In genomic region chr10:7121154-7121797, GRCh38 we compare ENCODE assay signal across 8 cellular contexts.
DNase-seq lines count a peak whose midpoint lies in the region; ATAC-seq lines count a peak whose summit lies in the region.

No MANE protein-coding gene starts in this region.

- WGBS in iPS DF 6.9 (ENCODE audit: insufficient coverage, insufficient read length), result no CpG with 5 or more reads among the region's 10 CpGs

- no peaks in the 10 kb centered on the region for H3K36me3 ChIP-seq in iPS DF 6.9 (ENCODE audit: control insufficient read depth, insufficient read depth, low read length)

- no peaks in the 10 kb centered on the region for H3K9me3 ChIP-seq in iPS DF 6.9 (ENCODE audit: control insufficient read depth, insufficient read depth, low read length)

- ATAC-seq in HG03378 (IDR thresholded peaks at IDR 0.05; ENCODE audit: unreplicated experiment), result peak; percentile 53
- no peak for ATAC-seq in GM19467 (IDR thresholded peaks at IDR 0.05; ENCODE audit: unreplicated experiment)

- DNase-seq in NCI-H446 (lab: John Stamatoyannopoulos, UW) (peak; percentile 27 to 29), NCI-H446 treated with DMSO at 0.1 percent for 48 hours (lab: John Stamatoyannopoulos, UW) (no peak), SW480 (ENCODE audit: low spot score) (peak; percentile 46), iPS DF 6.9 (ENCODE audit: low read depth, low spot score) (peak; percentile 60)
- DNase-seq in activated naive CD8-positive, alpha-beta T cell treated with anti-CD3 and anti-CD28 coated beads, Interleukin-2, amount 50 U/mL, for 16 hours (ENCODE audit: low read depth, low spot score), result peak; percentile 45
- peak; percentile 67 for DNase-seq in stimulated activated CD4-positive, alpha-beta T cell treated with anti-CD3 and anti-CD28 coated beads, Interleukin-4, amount 100 ng/mL, for 1 hour

- no peaks in the 10 kb centered on the region for H3K27me3 ChIP-seq in iPS DF 6.9 (ENCODE audit: control insufficient read depth, insufficient read depth, low read length)

- no peak overlapping the region for H3K4me3 ChIP-seq in iPS DF 6.9 (ENCODE audit: low read length)

- no peaks in the 10 kb centered on the region for H3K4me1 ChIP-seq in iPS DF 6.9 (ENCODE audit: control insufficient read depth, insufficient read depth, low read length)

- no peak overlapping the region for H3K27ac ChIP-seq in iPS DF 6.9 (ENCODE audit: low read length)
